Comparison of ENCODE assay signal across 1 cellular context in genomic region chr22:43078522-43078921, GRCh38.
TF ChIP-seq lines count a peak whose summit lies in the region.

No MANE protein-coding gene starts in this region.

TF ChIP-seq in HepG2, 621 proteins besides CTCF, POLR2A, EP300 and RAD21 (continued from another document and continues in another):
- TF ChIP-seq ZNF18 (CRISPR knock-in tag; IDR thresholded peaks at IDR 0.05; ENCODE audit: insufficient replicate concordance) (no peak), AHDC1 (CRISPR knock-in tag; IDR thresholded peaks at IDR 0.05; ENCODE audit: borderline replicate concordance) (no peak), BRF2 (CRISPR knock-in tag; IDR thresholded peaks at IDR 0.05) (no peak), TCF7 (IDR thresholded peaks at IDR 0.05; ENCODE audit: low read depth) (peak; percentile 80), KMT2B (CRISPR knock-in tag; IDR thresholded peaks at IDR 0.05) (no peak), HMGXB3 (CRISPR knock-in tag; IDR thresholded peaks at IDR 0.05; ENCODE audit: borderline replicate concordance) (no peak), PCBP1 (IDR thresholded peaks at IDR 0.05; ENCODE audit: borderline replicate concordance, low read depth, low read length) (no peak), ZNF580 (CRISPR knock-in tag; IDR thresholded peaks at IDR 0.05; ENCODE audit: borderline replicate concordance, low read depth) (no peak), ZKSCAN1 (IDR thresholded peaks at IDR 0.05; ENCODE audit: low read length) (no peak), CEBPG (CRISPR knock-in tag; IDR thresholded peaks at IDR 0.05) (peak; percentile 65), TFAP4 (IDR thresholded peaks at IDR 0.05; ENCODE audit: borderline replicate concordance, low read depth) (no peak), CEBPZ (IDR thresholded peaks at IDR 0.05; ENCODE audit: low read length) (no peak), GPN1 (CRISPR knock-in tag; IDR thresholded peaks at IDR 0.05; ENCODE audit: borderline replicate concordance) (no peak), ELF1 (CRISPR knock-in tag; IDR thresholded peaks at IDR 0.05) (no peak), CCAR2 (optimal IDR thresholded peaks at IDR 0.05; ENCODE audit: low read depth, low read length) (no peak), RXRA (CRISPR knock-in tag; IDR thresholded peaks at IDR 0.05) (peak; percentile 69; the same call in 1 of the 2 replicates), RARA (CRISPR knock-in tag; IDR thresholded peaks at IDR 0.05) (peak; percentile 83), BCL6 (CRISPR knock-in tag; IDR thresholded peaks at IDR 0.05) (peak; percentile 50; the same call in 1 of the 2 replicates), IKZF5 (CRISPR knock-in tag; IDR thresholded peaks at IDR 0.05) (no peak), ZNF615 (CRISPR knock-in tag; IDR thresholded peaks at IDR 0.05; ENCODE audit: borderline replicate concordance) (no peak), ZNF841 (CRISPR knock-in tag; IDR thresholded peaks at IDR 0.05; ENCODE audit: borderline replicate concordance) (no peak), ARNT (IDR thresholded peaks at IDR 0.05) (no peak), SUZ12 (IDR thresholded peaks at IDR 0.05; ENCODE audit: low read depth, low read length) (no peak), ZBTB20 (CRISPR knock-in tag; IDR thresholded peaks at IDR 0.05; ENCODE audit: borderline replicate concordance, low read depth) (no peak), NCOA2 (CRISPR knock-in tag; IDR thresholded peaks at IDR 0.05) (peak; percentile 52), GATAD1 (CRISPR knock-in tag; IDR thresholded peaks at IDR 0.05) (no peak; the same call in 1 of the 2 replicates), MTA3 (CRISPR knock-in tag; IDR thresholded peaks at IDR 0.05) (no peak), KMT2A (CRISPR knock-in tag; IDR thresholded peaks at IDR 0.05) (no peak), ZNF790 (CRISPR knock-in tag; IDR thresholded peaks at IDR 0.05; ENCODE audit: borderline replicate concordance) (no peak), MYC (CRISPR knock-in tag; IDR thresholded peaks at IDR 0.05; ENCODE audit: borderline replicate concordance) (peak; percentile 35; the same call in 1 of the 2 replicates), BHLHE40 (IDR thresholded peaks at IDR 0.05; ENCODE audit: low read length) (peak; percentile 21; the same call in 1 of the 2 replicates), CC2D1A (CRISPR knock-in tag; IDR thresholded peaks at IDR 0.05) (no peak), ZNF839 (CRISPR knock-in tag; IDR thresholded peaks at IDR 0.05; ENCODE audit: borderline replicate concordance) (no peak), POGZ (CRISPR knock-in tag; IDR thresholded peaks at IDR 0.05) (no peak), KDM4B (CRISPR knock-in tag; IDR thresholded peaks at IDR 0.05) (no peak), HOXA5 (CRISPR knock-in tag; IDR thresholded peaks at IDR 0.05) (no peak), TEF (CRISPR knock-in tag; IDR thresholded peaks at IDR 0.05) (no peak), TEAD3 (CRISPR knock-in tag; optimal IDR thresholded peaks at IDR 0.05; ENCODE audit: borderline replicate concordance) (peak; percentile 52), ZNF749 (CRISPR knock-in tag; IDR thresholded peaks at IDR 0.05; ENCODE audit: borderline replicate concordance) (no peak), ZNF496 (CRISPR knock-in tag; IDR thresholded peaks at IDR 0.05; ENCODE audit: insufficient replicate concordance) (no peak), KDM3A (CRISPR knock-in tag; IDR thresholded peaks at IDR 0.05; ENCODE audit: low read depth) (no peak), ZNF546 (CRISPR knock-in tag; conservative IDR thresholded peaks at IDR 0.05) (no peak), IRF9 (CRISPR knock-in tag; IDR thresholded peaks at IDR 0.05; ENCODE audit: borderline replicate concordance) (no peak)
